ENCODE assay signal across 19 cellular contexts in the genomic region with DNA sequence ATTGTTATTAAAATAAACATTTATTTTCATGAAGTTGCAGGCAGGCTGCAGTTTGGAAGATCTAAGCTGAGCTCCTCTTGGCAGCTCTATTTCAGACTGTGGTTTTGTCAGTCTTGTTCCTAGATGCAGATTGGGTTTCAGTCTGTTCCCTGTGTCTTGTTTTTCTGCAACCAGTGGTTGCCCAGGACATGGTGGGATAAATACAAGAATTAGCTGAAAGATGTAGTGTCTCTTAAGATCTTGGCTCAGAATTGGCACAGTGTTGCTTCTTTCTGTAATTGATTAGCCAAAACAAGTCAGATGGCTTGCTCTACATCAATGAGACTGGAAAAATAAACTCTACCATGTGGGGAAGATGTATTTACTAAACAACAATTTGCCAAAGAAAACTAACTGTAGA.
"Had no signal": no experiment of that assay in that cellular context is flagged by ENCODE, and none has a peak within 500 bp of the region (broad histone marks: within the 10 kb centered on the region; RNA-seq: fewer than 3 reads in every experiment).

No MANE protein-coding gene starts in this region.

- ATAC-seq: gastroesophageal sphincter, pancreas, right lobe of liver had no signal

- DNase-seq: cortex of kidney; dorsolateral prefrontal cortex; effector memory CD4-positive, alpha-beta T cell; esophagus squamous epithelium; foreskin fibroblast; kidney; occipital lobe; pancreas; retina; right lobe of liver; spleen; stimulated activated CD4-positive, alpha-beta T cell treated with anti-CD3 and anti-CD28 coated beads, Interleukin-15, amount 100 ng/mL, for 24 hours; stimulated activated CD4-positive, alpha-beta T cell treated with anti-CD3 and anti-CD28 coated beads, Interleukin-1b, Interleukin-23, amount 100 ng/mL, for 48 hours; stimulated activated CD4-positive, alpha-beta T cell treated with anti-CD3 and anti-CD28 coated beads, Interleukin-4, amount 100 ng/mL, for 24 hours; tibial artery; upper lobe of left lung; uterus had no signal

- H3K27ac ChIP-seq: dorsolateral prefrontal cortex, esophagus squamous epithelium, gastroesophageal sphincter, hepatocyte, pancreas, right lobe of liver, spleen, tibial artery, upper lobe of left lung, uterus had no signal

- H3K27me3 ChIP-seq: dorsolateral prefrontal cortex, esophagus squamous epithelium, gastroesophageal sphincter, hepatocyte, pancreas, right lobe of liver, spleen, tibial artery, upper lobe of left lung, uterus had no signal

- H3K36me3 ChIP-seq: esophagus squamous epithelium, gastroesophageal sphincter, pancreas, right lobe of liver, spleen, tibial artery, upper lobe of left lung, uterus had no signal

- H3K4me1 ChIP-seq: gastroesophageal sphincter, pancreas, right lobe of liver, spleen, upper lobe of left lung, uterus had no signal

- H3K4me3 ChIP-seq: dorsolateral prefrontal cortex, esophagus squamous epithelium, gastroesophageal sphincter, hepatocyte, pancreas, right lobe of liver, spleen, tibial artery, upper lobe of left lung, uterus had no signal

- H2AFZ ChIP-seq: hepatocyte had no signal

- H3K9me3 ChIP-seq: esophagus squamous epithelium, gastroesophageal sphincter, pancreas, right lobe of liver, spleen, tibial artery, upper lobe of left lung, uterus had no signal

- H3K4me2 ChIP-seq: hepatocyte had no signal
